17 cellular contexts compared by ENCODE assay signal in genomic region chr20:25543068-25543467, GRCh38. TPM values are rescaled to one million over a fixed set of nuclear protein-coding genes. Genes with fewer than 3 reads are reported as not detected.
DNase-seq lines count a peak whose midpoint lies in the region; ATAC-seq, FAIRE-seq and TF ChIP-seq lines count a peak whose summit lies in the region.
"Had no signal": no experiment of that assay in that cellular context is flagged by ENCODE, and none has a peak within 500 bp of the region (broad histone marks: within the 10 kb centered on the region; RNA-seq: fewer than 3 reads in every experiment).

No MANE protein-coding gene starts in this region.

- no peak for TF ChIP-seq CTCF in HepG2 (CRISPR knock-in tag; IDR thresholded peaks at IDR 0.05)
- TF ChIP-seq CTCF in right lobe of liver (IDR thresholded peaks at IDR 0.05), result no peak
- no peak for TF ChIP-seq CTCF in WERI-Rb-1 (IDR thresholded peaks at IDR 0.05; ENCODE audit: low read depth, low read length)

- TF ChIP-seq POLR2A in HepG2 (IDR thresholded peaks at IDR 0.05; ENCODE audit: insufficient read depth in 1 of 2, low read depth in 2 of 2, low read length in 2 of 2) (no peak), right lobe of liver (IDR thresholded peaks at IDR 0.05) (no peak)

- H3K79me2 ChIP-seq in HepG2 (ENCODE audit: insufficient read depth, low read length), result peaks cover 48% of the 10 kb centered on the region

- FAIRE-seq in HepG2 (lab: Jason Lieb, UNC), result peak; percentile 84
- FAIRE-seq: H54, TTC549 had no signal

- H3K36me3 ChIP-seq in HepG2 (replicated peaks in 1 of 2; ENCODE audit: control insufficient read depth in 1 of 2, insufficient read depth in 2 of 2, low read length in 2 of 2), result peaks cover 4 to 18% of the 10 kb centered on the region in 2 experiments; a peak in 4 of 5 replicates
- H3K36me3 ChIP-seq in right lobe of liver, result no peaks in the 10 kb centered on the region
- peaks cover 8% of the 10 kb centered on the region; the same call in 1 of the 2 replicates for H3K36me3 ChIP-seq in WERI-Rb-1

- H3K27me3 ChIP-seq in HepG2 (ENCODE audit: control insufficient read depth in 1 of 2, insufficient read depth in 2 of 2, low read length in 2 of 2) (no peaks in the 10 kb centered on the region), right lobe of liver (no peaks in the 10 kb centered on the region), WERI-Rb-1 (ENCODE audit: insufficient read depth, low read depth, severe bottlenecking) (no peaks in the 10 kb centered on the region)

- BruUV-seq in HepG2 (replicated peaks; lab: Mats Ljungman, UMichigan), result no TSS peak

- 82% methylated on average over 3 of the region's 3 CpGs for WGBS in HepG2 (ENCODE audit: low lambda C conversion rate)
- WGBS in right lobe of liver (ENCODE audit: insufficient coverage, low coverage, low lambda C conversion rate, missing lambda C conversion rate), result 100% methylated on average over 1 of the region's 3 CpGs

- H3K9me3 ChIP-seq in HepG2 (ENCODE audit: low read length) (no peaks in the 10 kb centered on the region), right lobe of liver (no peaks in the 10 kb centered on the region), WERI-Rb-1 (ENCODE audit: severe bottlenecking) (no peaks in the 10 kb centered on the region)

- H3K4me2 ChIP-seq in HepG2 (ENCODE audit: low read depth, low read length), result no peak overlapping the region

- H3K9ac ChIP-seq in HepG2 (ENCODE audit: insufficient read depth, low read depth, low read length), result no peak overlapping the region

- in situ Hi-C loops in HepG2 (cut with HindIII; ENCODE audit: extremely low pct_ligation_motif_present, low pct_unique_long_range_greater_than_20kb), result no loop called here

- POLR2A ChIA-PET in HepG2 (lab: Yijun Ruan, JAX), result interaction anchor here (1.0 kb wide), 1 partner anchor 9 kb away, joined by 3 read pairs; no protein-coding TSS in a partner anchor

- no peak overlapping the region for H3K27ac ChIP-seq in HepG2 (ENCODE audit: extremely low read length, insufficient read depth, low read length)
- H3K27ac ChIP-seq in right lobe of liver, result no peak overlapping the region
- peak overlapping the region; percentile 78 for H3K27ac ChIP-seq in WERI-Rb-1

- peak; percentile 33 for DNase-seq in HepG2 (ENCODE audit: low spot score)
- no peak for DNase-seq in right lobe of liver
- DNase-seq in WERI-Rb-1, result no peak
- peak; percentile 23 for DNase-seq in fibroblast of the conjunctiva (ENCODE audit: low read depth)
- DNase-seq in activated CD8-positive, alpha-beta memory T cell treated with anti-CD3 and anti-CD28 coated beads, Interleukin-2, amount 50 U/mL, for 48 hours, result no peak
- no peak for DNase-seq in T-helper 9 cell
- DNase-seq: activated naive CD4-positive, alpha-beta T cell treated with anti-CD3 and anti-CD28 coated beads for 36 hours; erythroblast; NCI-H1436; NCI-H510A; posterior cingulate gyrus; SHP77; stimulated activated CD4-positive, alpha-beta T cell treated with anti-CD3 and anti-CD28 coated beads, Interleukin-2, amount 100 ng/mL, for 48 hours had no signal

- peaks cover 36% of the 10 kb centered on the region for H4K20me1 ChIP-seq in HepG2 (ENCODE audit: insufficient read depth, low read length)

- no peak for TF ChIP-seq RAD21 in HepG2 (CRISPR knock-in tag; IDR thresholded peaks at IDR 0.05)

- intact Hi-C loops in HepG2 (cut with micrococcal nuclease; ENCODE audit: unreplicated experiment), result no loop called here
- intact Hi-C loops in right lobe of liver (cut with DNase I), result no loop called here

- H3K4me1 ChIP-seq in HepG2 (ENCODE audit: insufficient read depth, low read length), result peaks cover 77% of the 10 kb centered on the region
- peaks cover 0 to 34% (median 9%) of the 10 kb centered on the region in 4 donors for H3K4me1 ChIP-seq in right lobe of liver

- H3K4me3 ChIP-seq in HepG2 (replicated peaks in 1 of 3; ENCODE audit: insufficient read depth in 1 of 3, low read depth in 2 of 3, low read length in 3 of 3) (no peak overlapping the region), right lobe of liver (no peak overlapping the region), WERI-Rb-1 (ENCODE audit: low read depth, low read length) (no peak overlapping the region)

- no peak for ATAC-seq in HepG2
- ATAC-seq in right lobe of liver, result no peak
- ATAC-seq in GM21381 (IDR thresholded peaks at IDR 0.05; ENCODE audit: unreplicated experiment), result no peak
- no peak for ATAC-seq in HG03565 (IDR thresholded peaks at IDR 0.05; ENCODE audit: unreplicated experiment)

- TF ChIP-seq EP300 in HepG2 (IDR thresholded peaks at IDR 0.05; ENCODE audit: low read depth in 2 of 2, low read length in 2 of 2) (no peak), HepG2 (CRISPR knock-in tag; IDR thresholded peaks at IDR 0.05; ENCODE audit: borderline replicate concordance) (no peak)

- CTCF ChIA-PET in HepG2 (lab: Yijun Ruan, JAX; ENCODE audit: low intra/inter-chr PET ratio, low total read pairs), result no interaction called here

- H2AFZ ChIP-seq in HepG2 (ENCODE audit: low read length), result no peak overlapping the region

TF ChIP-seq in HepG2, 621 proteins besides CTCF, POLR2A, EP300 and RAD21:
- TF ChIP-seq ZZZ3 (CRISPR knock-in tag; IDR thresholded peaks at IDR 0.05; ENCODE audit: borderline replicate concordance), result no peak
- peak; percentile 30 for TF ChIP-seq RBM22 (optimal IDR thresholded peaks at IDR 0.05; ENCODE audit: low read length)
- no peak for TF ChIP-seq HDAC1 (CRISPR knock-in tag; IDR thresholded peaks at IDR 0.05)
- TF ChIP-seq MYC (CRISPR knock-in tag; IDR thresholded peaks at IDR 0.05; ENCODE audit: borderline replicate concordance), result 0 out of 2 replicates have a peak, but pooled peaks have one; percentile 27
- no peak for TF ChIP-seq NONO (IDR thresholded peaks at IDR 0.05)
- no peak for TF ChIP-seq NONO (CRISPR knock-in tag; conservative IDR thresholded peaks at IDR 0.05)
- TF ChIP-seq TBL1XR1 (IDR thresholded peaks at IDR 0.05; ENCODE audit: borderline replicate concordance, low read length, partially characterized antibody), result no peak
- TF ChIP-seq HDAC6 (IDR thresholded peaks at IDR 0.05; ENCODE audit: low read depth, low read length), result no peak
- peak; percentile 30 for TF ChIP-seq MAFF (IDR thresholded peaks at IDR 0.05; ENCODE audit: low read depth, low read length)
- no peak for TF ChIP-seq KDM3A (CRISPR knock-in tag; IDR thresholded peaks at IDR 0.05; ENCODE audit: low read depth)
- TF ChIP-seq STAG1 (CRISPR knock-in tag; IDR thresholded peaks at IDR 0.05), result no peak
- TF ChIP-seq ZNF121 (CRISPR knock-in tag; IDR thresholded peaks at IDR 0.05), result 0 out of 2 replicates have a peak, but pooled peaks have one; percentile 1
- TF ChIP-seq MAFK (conservative IDR thresholded peaks at IDR 0.05 in 1 of 2, IDR thresholded peaks at IDR 0.05 in 1 of 2; ENCODE audit: low read length in 2 of 2), result peak; percentile 44 to 57; a peak in 2 of 4 replicates
- TF ChIP-seq FOSL2 (CRISPR knock-in tag; IDR thresholded peaks at IDR 0.05), result peak; percentile 84
- TF ChIP-seq ZFP90 (CRISPR knock-in tag; IDR thresholded peaks at IDR 0.05; ENCODE audit: borderline replicate concordance), result 0 out of 2 replicates have a peak, but pooled peaks have one; percentile 39
- TF ChIP-seq NPAS2 (CRISPR knock-in tag; IDR thresholded peaks at IDR 0.05; ENCODE audit: borderline replicate concordance), result no peak

RNA-seq across cellular contexts. Expression of gene NINL, which starts 42.3 kb away (rescaled TPM):
- 23.3 and 34.3 TPM in 2 replicates for total RNA-seq in HepG2 (2016; rRNA removed; fragmentation: Illumina TruSeq; extraction: Trizol)
- 7.4 and 10.8 TPM in 2 replicates for total RNA-seq in HepG2 (2016; cell fraction: cytosol; rRNA removed; fragmentation: Illumina TruSeq; extraction: Trizol; ENCODE audit: low read depth)
- 20.1 and 34.4 TPM in 2 replicates for total RNA-seq in HepG2 (2016; cell fraction: insoluble cytoplasmic fraction; rRNA removed; fragmentation: Illumina TruSeq; extraction: Trizol)
- total RNA-seq in HepG2 (2016; cell fraction: membrane; rRNA removed; fragmentation: Illumina TruSeq; extraction: Trizol), result 11.6 and 15.7 TPM in 2 replicates
- 37.4 and 38.1 TPM in 2 replicates for total RNA-seq in HepG2 (2016; cell fraction: nucleus; rRNA removed; fragmentation: Illumina TruSeq; extraction: Trizol)
- 32.3 and 34.6 TPM in 2 replicates for polyA plus RNA-seq in HepG2 (2011; rRNA removed)
- polyA plus RNA-seq in HepG2 (2011; cell fraction: cytosol; rRNA removed), result 24.8 and 25.8 TPM in 2 replicates
- 114 and 118 TPM in 2 replicates for polyA plus RNA-seq in HepG2 (2011; cell fraction: nucleus; rRNA removed)
- 38.7 and 42.0 TPM in 2 replicates for polyA plus RNA-seq in HepG2 (2012)
- 3.0 and 3.7 TPM in 2 replicates for polyA plus RNA-seq in HepG2 (2016; cell fraction: cytosol; fragmentation: Illumina TruSeq; extraction: Trizol; ENCODE audit: low read depth)
- polyA plus RNA-seq in HepG2 (2016; cell fraction: insoluble cytoplasmic fraction; fragmentation: Illumina TruSeq; extraction: Trizol; ENCODE audit: low read depth), result 19.3 and 24.8 TPM in 2 replicates
- 8.1 TPM in 2 replicates for polyA plus RNA-seq in HepG2 (2016; cell fraction: membrane; fragmentation: Illumina TruSeq; extraction: Trizol; ENCODE audit: low read depth)
- 90.8 and 96.3 TPM in 2 replicates for polyA plus RNA-seq in HepG2 (2016; cell fraction: nucleus; fragmentation: Illumina TruSeq; extraction: Trizol; ENCODE audit: insufficient read depth, low read depth)
- 1.7 and 32.6 TPM in 2 replicates for polyA minus RNA-seq in HepG2 (2011; rRNA and poly(A)+ RNA removed; ENCODE audit: low replicate concordance)
- 6.9 and 8.0 TPM in 2 replicates for polyA minus RNA-seq in HepG2 (2011; cell fraction: cytosol; rRNA and poly(A)+ RNA removed)
- 46.9 and 49.6 TPM in 2 replicates for polyA minus RNA-seq in HepG2 (2011; cell fraction: nucleus; rRNA and poly(A)+ RNA removed)
- total RNA-seq in right lobe of liver, result 10 to 100 TPM in 1 of 6 experiments, 1 to 10 TPM in 5; 3.6 to 16.0 (median 7.1) TPM

Comparison
In these comparisons a context has a peak if more than half of its experiments do, and no peak if none do; other contexts are left out.
1. DNase-seq: peak in HepG2 (single experiment) and fibroblast of the conjunctiva (single experiment); none in right lobe of liver (0 of 3), WERI-Rb-1 (single experiment), activated CD8-positive, alpha-beta memory T cell treated with anti-CD3 and anti-CD28 coated beads, Interleukin-2, amount 50 U/mL, for 48 hours (single experiment) and T-helper 9 cell (single experiment).